In genomic region chr11:128476031-128476430, GRCh38 we compare ENCODE assay signal across 12 cellular contexts.
DNase-seq lines count a peak whose midpoint lies in the region; ATAC-seq and TF ChIP-seq lines count a peak whose summit lies in the region.
"Had no signal": no experiment of that assay in that cellular context is flagged by ENCODE, and none has a peak within 500 bp of the region (broad histone marks: within the 10 kb centered on the region; RNA-seq: fewer than 3 reads in every experiment).

No MANE protein-coding gene starts in this region.

- POLR2A ChIA-PET in activated CD8-positive, alpha-beta T cell treated with anti-CD3 and anti-CD28 coated beads for 36 hours (lab: Charles Lee), result interaction anchor here (0.9 to 33.4 kb wide), 12 partner anchors 11 to 187 kb away, joined by 3 to 1082 read pairs (median 4); no protein-coding TSS in a partner anchor

- peaks cover 96% of the 10 kb centered on the region for H3K36me3 Mint-ChIP-seq in stimulated activated naive CD8-positive, alpha-beta T cell treated with anti-CD3 and anti-CD28 coated beads, Interleukin-15, Interleukin-2, amounts not matched to agents 100 ng/mL and 50 ng/mL, for 24 hours (ENCODE audit: low read depth)
- peaks cover 96% of the 10 kb centered on the region for H3K36me3 Mint-ChIP-seq in activated CD8-positive, alpha-beta T cell treated with anti-CD3 and anti-CD28 coated beads for 36 hours (ENCODE audit: low read depth)
- H3K36me3 Mint-ChIP-seq in CD14-positive monocyte, result peaks cover 22 to 47% of the 10 kb centered on the region in 2 donors

- H3K4me1 Mint-ChIP-seq in stimulated activated naive CD8-positive, alpha-beta T cell treated with anti-CD3 and anti-CD28 coated beads, Interleukin-15, Interleukin-2, amounts not matched to agents 100 ng/mL and 50 ng/mL, for 24 hours (ENCODE audit: low read depth), result peaks cover 99% of the 10 kb centered on the region
- peaks cover 96% of the 10 kb centered on the region for H3K4me1 Mint-ChIP-seq in activated CD8-positive, alpha-beta T cell treated with anti-CD3 and anti-CD28 coated beads for 36 hours (ENCODE audit: low read depth)
- peaks cover 10% of the 10 kb centered on the region for H3K4me1 Mint-ChIP-seq in CD14-positive monocyte

- TF ChIP-seq CTCF in activated CD8-positive, alpha-beta T cell treated with anti-CD3 and anti-CD28 coated beads for 36 hours (IDR thresholded peaks at IDR 0.05), result no peak
- no peak for TF ChIP-seq CTCF in lower lobe of right lung (IDR thresholded peaks at IDR 0.05)
- TF ChIP-seq CTCF in CD14-positive monocyte (IDR thresholded peaks at IDR 0.05), result no peak

- H3K9me3 Mint-ChIP-seq in stimulated activated naive CD8-positive, alpha-beta T cell treated with anti-CD3 and anti-CD28 coated beads, Interleukin-15, Interleukin-2, amounts not matched to agents 100 ng/mL and 50 ng/mL, for 24 hours, result no peaks in the 10 kb centered on the region
- no peaks in the 10 kb centered on the region for H3K9me3 Mint-ChIP-seq in activated CD8-positive, alpha-beta T cell treated with anti-CD3 and anti-CD28 coated beads for 36 hours
- peaks cover 0 to 7% (median 1%) of the 10 kb centered on the region in 7 donors for H3K9me3 Mint-ChIP-seq in CD14-positive monocyte

- intact Hi-C loops in activated CD8-positive, alpha-beta T cell treated with anti-CD3 and anti-CD28 coated beads for 36 hours (cut with micrococcal nuclease), result no loop called here
- intact Hi-C loops in lower lobe of right lung (cut with DNase I), result no loop called here
- intact Hi-C loops in CD14-positive monocyte (cut with micrococcal nuclease), result no loop called here

- no peak overlapping the region for H3K4me3 ChIP-seq in lower lobe of right lung

- peaks cover 90% of the 10 kb centered on the region for H3K4me1 ChIP-seq in lower lobe of right lung

- peak overlapping the region; percentile 79 for H3K4me3 Mint-ChIP-seq in stimulated activated naive CD8-positive, alpha-beta T cell treated with anti-CD3 and anti-CD28 coated beads, Interleukin-15, Interleukin-2, amounts not matched to agents 100 ng/mL and 50 ng/mL, for 24 hours
- H3K4me3 Mint-ChIP-seq in activated CD8-positive, alpha-beta T cell treated with anti-CD3 and anti-CD28 coated beads for 36 hours, result peak overlapping the region; percentile 77
- no peak overlapping the region for H3K4me3 Mint-ChIP-seq in CD14-positive monocyte

- H3K27me3 Mint-ChIP-seq in stimulated activated naive CD8-positive, alpha-beta T cell treated with anti-CD3 and anti-CD28 coated beads, Interleukin-15, Interleukin-2, amounts not matched to agents 100 ng/mL and 50 ng/mL, for 24 hours, result no peaks in the 10 kb centered on the region
- no peaks in the 10 kb centered on the region for H3K27me3 Mint-ChIP-seq in activated CD8-positive, alpha-beta T cell treated with anti-CD3 and anti-CD28 coated beads for 36 hours
- H3K27me3 Mint-ChIP-seq in CD14-positive monocyte (ENCODE audit: low read depth in 3 of 3), result peaks cover 0 to 4% (median 2%) of the 10 kb centered on the region in 3 donors

- no peaks in the 10 kb centered on the region for H3K27me3 ChIP-seq in lower lobe of right lung (ENCODE audit: low read depth)
- H3K27me3 ChIP-seq: BE2C had no signal

- ATAC-seq in stimulated activated naive CD8-positive, alpha-beta T cell treated with anti-CD3 and anti-CD28 coated beads, Interleukin-15, Interleukin-2, amounts not matched to agents 100 U/mL and 50 U/mL, for 24 hours, result no peak
- no peak for ATAC-seq in activated CD8-positive, alpha-beta T cell treated with anti-CD3 and anti-CD28 coated beads for 36 hours
- ATAC-seq in lower lobe of right lung, result no peak

- peak overlapping the region; percentile 66 for H3K27ac ChIP-seq in lower lobe of right lung

- CTCF ChIA-PET in activated CD8-positive, alpha-beta T cell treated with anti-CD3 and anti-CD28 coated beads for 36 hours (lab: Charles Lee), result interaction anchor here (0.9 to 2.1 kb wide), 16 partner anchors 11 to 355 kb away, joined by 3 to 11 read pairs (median 4); no protein-coding TSS in a partner anchor

- H3K36me3 ChIP-seq in lower lobe of right lung, result peaks cover 74% of the 10 kb centered on the region
- H3K36me3 ChIP-seq: BE2C had no signal

- DNase-seq in stimulated activated naive CD8-positive, alpha-beta T cell treated with anti-CD3 and anti-CD28 coated beads, Interleukin-15, Interleukin-2, amounts not matched to agents 100 U/mL and 50 U/mL, for 24 hours, result no peak
- no peak for DNase-seq in activated CD8-positive, alpha-beta T cell treated with anti-CD3 and anti-CD28 coated beads for 36 hours
- DNase-seq in lower lobe of right lung (no peak), middle frontal gyrus (ENCODE audit: extremely low spot score, low spot score) (no peak), NCI-H1436 treated with DMSO at 0.1 percent for 48 hours (lab: John Stamatoyannopoulos, UW) (no peak), CD14-positive monocyte (ENCODE audit: low spot score) (no peak)
- no peak for DNase-seq in activated CD8-positive, alpha-beta memory T cell treated with anti-CD3 and anti-CD28 coated beads for 24 hours
- DNase-seq: BE2C; GDM1; NCI-H510A treated with DMSO at 0.1 percent for 48 hours; stimulated activated CD4-positive, alpha-beta T cell treated with anti-CD3 and anti-CD28 coated beads, Interleukin-12 subunit alpha, Interleukin-12 subunit beta, amount 100 ng/mL, for 4 hours had no signal

- peak overlapping the region; percentile 97 for H3K27ac Mint-ChIP-seq in stimulated activated naive CD8-positive, alpha-beta T cell treated with anti-CD3 and anti-CD28 coated beads, Interleukin-15, Interleukin-2, amounts not matched to agents 100 ng/mL and 50 ng/mL, for 24 hours
- H3K27ac Mint-ChIP-seq in activated CD8-positive, alpha-beta T cell treated with anti-CD3 and anti-CD28 coated beads for 36 hours, result peak overlapping the region; percentile 97
- H3K27ac Mint-ChIP-seq in CD14-positive monocyte, result peak overlapping the region in 1 of 7 donors; percentile 16

- no peaks in the 10 kb centered on the region for H3K9me3 ChIP-seq in lower lobe of right lung
- H3K9me3 ChIP-seq: BE2C had no signal

Comparison
In these comparisons a context has a peak if more than half of its experiments do, and no peak if none do; other contexts are left out.
1. H3K4me3 Mint-ChIP-seq: peak in stimulated activated naive CD8-positive, alpha-beta T cell treated with anti-CD3 and anti-CD28 coated beads, Interleukin-15, Interleukin-2, amounts not matched to agents 100 ng/mL and 50 ng/mL, for 24 hours (single experiment) and activated CD8-positive, alpha-beta T cell treated with anti-CD3 and anti-CD28 coated beads for 36 hours (single experiment); none in CD14-positive monocyte (0 of 2).